In the genomic region with DNA sequence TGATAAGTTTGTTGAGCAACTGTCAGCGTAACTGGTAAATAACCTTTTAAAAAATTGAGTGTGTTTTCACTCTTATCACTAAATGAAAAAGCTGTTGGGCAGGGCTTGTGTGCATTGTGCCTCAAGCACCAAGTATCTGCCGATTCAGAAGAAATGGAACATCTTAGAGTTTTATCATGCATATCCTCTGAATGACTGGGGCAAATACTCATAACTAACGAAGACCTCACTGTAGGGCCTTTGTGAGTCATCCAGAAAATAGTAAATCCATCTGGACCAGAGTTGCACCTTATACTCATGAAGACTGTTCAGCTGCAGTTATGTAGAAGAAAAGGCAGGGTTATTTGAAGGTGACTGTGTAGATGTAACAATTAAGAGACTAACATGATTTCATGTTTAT, we compare ENCODE assay signal across 11 cellular contexts.
DNase-seq lines count a peak whose midpoint lies in the region; ATAC-seq lines count a peak whose summit lies in the region.
"Had no signal": no experiment of that assay in that cellular context is flagged by ENCODE, and none has a peak within 500 bp of the region (broad histone marks: within the 10 kb centered on the region; RNA-seq: fewer than 3 reads in every experiment).

No MANE protein-coding gene starts in this region.

- no peak for DNase-seq in activated naive CD4-positive, alpha-beta T cell (lab: John Stamatoyannopoulos, UW)
- DNase-seq in activated naive CD8-positive, alpha-beta T cell treated with anti-CD3 and anti-CD28 coated beads for 36 hours, result no peak
- no peak for DNase-seq in stimulated activated effector memory CD8-positive, alpha-beta T cell treated with anti-CD3 and anti-CD28 coated beads, Interleukin-12 subunit alpha, Interleukin-12 subunit beta, amount 100 ng/mL, for 72 hours (ENCODE audit: low spot score in 2 of 2)
- DNase-seq in activated effector memory CD4-positive, alpha-beta T cell treated with Interleukin-2 at 50 U/mL for 16 hours, result no peak
- no peak for DNase-seq in NCI-H748 treated with DMSO at 0.1 percent for 48 hours (lab: John Stamatoyannopoulos, UW)
- DNase-seq in effector CD8-positive, alpha-beta T cell (lab: John Stamatoyannopoulos, UW), result no peak
- DNase-seq: CD4-positive, alpha-beta memory T cell; foreskin melanocyte; pancreas had no signal

- peaks cover 40% of the 10 kb centered on the region for H3K36me3 Mint-ChIP-seq in activated naive CD4-positive, alpha-beta T cell treated with anti-CD3 and anti-CD28 coated beads, Interleukin-2, amount 50 U/mL, for 24 hours
- H3K36me3 Mint-ChIP-seq in activated naive CD8-positive, alpha-beta T cell treated with anti-CD3 and anti-CD28 coated beads for 36 hours, result peaks cover 40% of the 10 kb centered on the region
- peaks cover 55% of the 10 kb centered on the region for H3K36me3 Mint-ChIP-seq in stimulated activated effector memory CD8-positive, alpha-beta T cell treated with anti-CD3 and anti-CD28 coated beads, Interleukin-12 subunit alpha, Interleukin-12 subunit beta, amount 100 ng/mL, for 72 hours

- peak overlapping the region; percentile 91 for H3K27ac Mint-ChIP-seq in activated naive CD4-positive, alpha-beta T cell treated with anti-CD3 and anti-CD28 coated beads, Interleukin-2, amount 50 U/mL, for 24 hours
- H3K27ac Mint-ChIP-seq in activated naive CD8-positive, alpha-beta T cell treated with anti-CD3 and anti-CD28 coated beads for 36 hours, result peak overlapping the region; percentile 51
- H3K27ac Mint-ChIP-seq in stimulated activated effector memory CD8-positive, alpha-beta T cell treated with anti-CD3 and anti-CD28 coated beads, Interleukin-12 subunit alpha, Interleukin-12 subunit beta, amount 100 ng/mL, for 72 hours, result no peak overlapping the region
- H3K27ac Mint-ChIP-seq: CD4-positive, alpha-beta memory T cell had no signal

- H3K9me3 Mint-ChIP-seq in activated naive CD4-positive, alpha-beta T cell treated with anti-CD3 and anti-CD28 coated beads, Interleukin-2, amount 50 U/mL, for 24 hours, result no peaks in the 10 kb centered on the region
- H3K9me3 Mint-ChIP-seq in activated naive CD8-positive, alpha-beta T cell treated with anti-CD3 and anti-CD28 coated beads for 36 hours, result peaks cover 2% of the 10 kb centered on the region
- H3K9me3 Mint-ChIP-seq in stimulated activated effector memory CD8-positive, alpha-beta T cell treated with anti-CD3 and anti-CD28 coated beads, Interleukin-12 subunit alpha, Interleukin-12 subunit beta, amount 100 ng/mL, for 72 hours, result no peaks in the 10 kb centered on the region
- H3K9me3 Mint-ChIP-seq: CD4-positive, alpha-beta memory T cell had no signal

- H3K4me3 Mint-ChIP-seq in activated naive CD4-positive, alpha-beta T cell treated with anti-CD3 and anti-CD28 coated beads, Interleukin-2, amount 50 U/mL, for 24 hours, result peak overlapping the region; percentile 51
- H3K4me3 Mint-ChIP-seq in activated naive CD8-positive, alpha-beta T cell treated with anti-CD3 and anti-CD28 coated beads for 36 hours, result no peak overlapping the region
- H3K4me3 Mint-ChIP-seq in stimulated activated effector memory CD8-positive, alpha-beta T cell treated with anti-CD3 and anti-CD28 coated beads, Interleukin-12 subunit alpha, Interleukin-12 subunit beta, amount 100 ng/mL, for 72 hours, result no peak overlapping the region
- H3K4me3 Mint-ChIP-seq: CD4-positive, alpha-beta memory T cell had no signal

- peak; percentile 86 for ATAC-seq in HG02870 (IDR thresholded peaks at IDR 0.05; ENCODE audit: unreplicated experiment)
- peak; percentile 97 for ATAC-seq in stimulated activated effector memory CD8-positive, alpha-beta T cell treated with anti-CD3 and anti-CD28 coated beads, Interleukin-12 subunit alpha, Interleukin-12 subunit beta, amount 100 ng/mL, for 72 hours

- H3K27me3 Mint-ChIP-seq in activated naive CD4-positive, alpha-beta T cell treated with anti-CD3 and anti-CD28 coated beads, Interleukin-2, amount 50 U/mL, for 24 hours, result no peaks in the 10 kb centered on the region
- H3K27me3 Mint-ChIP-seq in activated naive CD8-positive, alpha-beta T cell treated with anti-CD3 and anti-CD28 coated beads for 36 hours, result no peaks in the 10 kb centered on the region
- H3K27me3 Mint-ChIP-seq: CD4-positive, alpha-beta memory T cell had no signal

- H3K4me1 Mint-ChIP-seq in activated naive CD4-positive, alpha-beta T cell treated with anti-CD3 and anti-CD28 coated beads, Interleukin-2, amount 50 U/mL, for 24 hours, result peaks cover 55% of the 10 kb centered on the region
- peaks cover 22% of the 10 kb centered on the region for H3K4me1 Mint-ChIP-seq in activated naive CD8-positive, alpha-beta T cell treated with anti-CD3 and anti-CD28 coated beads for 36 hours
- H3K4me1 Mint-ChIP-seq in stimulated activated effector memory CD8-positive, alpha-beta T cell treated with anti-CD3 and anti-CD28 coated beads, Interleukin-12 subunit alpha, Interleukin-12 subunit beta, amount 100 ng/mL, for 72 hours, result peaks cover 29% of the 10 kb centered on the region
